Comparison of ENCODE assay signal across 18 cellular contexts in the genomic region with DNA sequence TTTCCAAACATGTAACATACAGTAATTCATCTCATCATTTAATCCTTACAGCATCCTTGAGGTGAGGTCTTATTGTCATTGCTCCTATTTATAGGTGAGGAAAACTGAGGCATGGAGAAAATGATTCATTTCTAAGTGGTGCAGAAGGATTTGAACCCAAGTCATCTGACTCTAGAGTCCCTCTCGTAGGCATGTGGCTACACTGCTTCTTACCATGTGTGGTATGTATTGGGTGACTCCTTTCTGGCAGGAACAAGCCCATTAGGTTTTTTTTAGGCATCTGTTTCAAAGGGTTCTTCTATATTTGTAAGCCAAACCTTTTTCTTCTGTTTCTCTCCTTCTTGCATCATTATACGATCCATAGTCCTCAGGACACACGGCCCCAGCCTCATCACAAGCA.
"Had no signal": no experiment of that assay in that cellular context is flagged by ENCODE, and none has a peak within 500 bp of the region (broad histone marks: within the 10 kb centered on the region; RNA-seq: fewer than 3 reads in every experiment).

No MANE protein-coding gene starts in this region.

- H3K4me3 Mint-ChIP-seq: activated B cell treated with CpG ODN at 0.5 μM for 24 hours; activated CD8-positive, alpha-beta T cell treated with anti-CD3 and anti-CD28 coated beads for 36 hours; activated naive CD8-positive, alpha-beta T cell treated with anti-CD3 and anti-CD28 coated beads, Interleukin-2, amount 10 ng/mL, durations not matched to agents 7 days and 5 days; activated T-cell treated with anti-CD3 and anti-CD28 coated beads, Interleukin-2, amount 50 U/mL, for 72 hours; brain; mesothelial cell of epicardium; neural progenitor cell had no signal

- DNase-seq: activated B cell treated with CpG ODN at 0.5 μM for 24 hours; activated CD4-positive, alpha-beta T cell treated with anti-CD3 and anti-CD28 coated beads for 48 hours; activated CD8-positive, alpha-beta T cell treated with anti-CD3 and anti-CD28 coated beads for 36 hours; activated naive CD8-positive, alpha-beta T cell treated with anti-CD3 and anti-CD28 coated beads, Interleukin-2, amount 10 ng/mL, durations not matched to agents 7 days and 5 days; activated T-cell treated with anti-CD3 and anti-CD28 coated beads, Interleukin-2, amount 50 U/mL, for 72 hours; cortex of kidney; effector CD4-positive, alpha-beta T cell; head of caudate nucleus; ovary; stimulated activated CD4-positive, alpha-beta T cell treated with anti-CD3 and anti-CD28 coated beads, Interleukin-15, amount 100 ng/mL, for 24 hours; stimulated activated CD4-positive, alpha-beta T cell treated with anti-CD3 and anti-CD28 coated beads, Interleukin-4, amount 100 ng/mL, for 1 hour; stimulated activated naive CD4-positive, alpha-beta T cell; T-helper 2 cell; transverse colon had no signal

- H3K4me3 ChIP-seq: neural progenitor cell, ovary, transverse colon had no signal

- H3K27me3 ChIP-seq: neural progenitor cell, ovary, transverse colon had no signal

- H3K36me3 Mint-ChIP-seq: mesothelial cell of epicardium had no signal

- H2AFZ ChIP-seq: neural progenitor cell had no signal

- H3K9me3 ChIP-seq: ovary, transverse colon had no signal

- H3K36me3 ChIP-seq: neural progenitor cell, ovary, transverse colon had no signal

- H3K4me1 ChIP-seq: neural progenitor cell, transverse colon had no signal

- H3K9ac ChIP-seq: neural progenitor cell had no signal

- H3K4me1 Mint-ChIP-seq: brain had no signal

- H3K27me3 Mint-ChIP-seq: activated naive CD8-positive, alpha-beta T cell treated with anti-CD3 and anti-CD28 coated beads, Interleukin-2, amount 10 ng/mL, durations not matched to agents 7 days and 5 days; brain had no signal

- ATAC-seq: activated CD8-positive, alpha-beta T cell treated with anti-CD3 and anti-CD28 coated beads for 36 hours; activated T-cell treated with anti-CD3 and anti-CD28 coated beads, Interleukin-2, amount 50 U/mL, for 72 hours had no signal

- H3K4me2 ChIP-seq: neural progenitor cell had no signal

- FAIRE-seq: TTC549 had no signal

- H3K27ac Mint-ChIP-seq: activated B cell treated with CpG ODN at 0.5 μM for 24 hours; activated CD8-positive, alpha-beta T cell treated with anti-CD3 and anti-CD28 coated beads for 36 hours; activated naive CD8-positive, alpha-beta T cell treated with anti-CD3 and anti-CD28 coated beads, Interleukin-2, amount 10 ng/mL, durations not matched to agents 7 days and 5 days; mesothelial cell of epicardium; neural progenitor cell had no signal

- H3K27ac ChIP-seq: neural progenitor cell, ovary, transverse colon had no signal
